In genomic region chr14:60722836-60723217, GRCh38 we compare ENCODE assay signal across 8 cellular contexts.
DNase-seq lines count a peak whose midpoint lies in the region; ATAC-seq lines count a peak whose summit lies in the region.

No MANE protein-coding gene starts in this region.

- H3K27me3 ChIP-seq in NT2/D1 (ENCODE audit: insufficient read depth, insufficient read length) = no peaks in the 10 kb centered on the region
- peaks cover 42 to 51% of the 10 kb centered on the region in 2 donors for H3K27me3 ChIP-seq in duodenal mucosa (ENCODE audit: control insufficient read depth in 1 of 2, insufficient read depth in 2 of 2, low read length in 2 of 2)
- H3K27me3 ChIP-seq in mucosa of stomach (ENCODE audit: control insufficient read depth, insufficient read depth, low read length) = peaks cover 13% of the 10 kb centered on the region

- H3K36me3 ChIP-seq in NT2/D1 (ENCODE audit: insufficient read depth, insufficient read length, low read length) (peaks cover 24% of the 10 kb centered on the region), duodenal mucosa (ENCODE audit: control insufficient read depth in 1 of 2, insufficient read depth in 2 of 2, low read length in 2 of 2) (no peaks in the 10 kb centered on the region), mucosa of stomach (ENCODE audit: control insufficient read depth, insufficient read depth, low read length) (no peaks in the 10 kb centered on the region)

- H3K9me3 ChIP-seq in NT2/D1 (ENCODE audit: insufficient read depth, low read length) (no peaks in the 10 kb centered on the region), duodenal mucosa (ENCODE audit: control insufficient read depth in 1 of 2, low read length in 2 of 2) (no peaks in the 10 kb centered on the region), mucosa of stomach (ENCODE audit: control insufficient read depth, low read length) (no peaks in the 10 kb centered on the region)

- peak in 2 of 3 experiments; percentile 57 to 60 for DNase-seq in NCI-H1417 (lab: John Stamatoyannopoulos, UW)
- no peak for DNase-seq in NCI-H1417 treated with DMSO at 0.1 percent for 48 hours (lab: John Stamatoyannopoulos, UW)
- DNase-seq in NT2/D1 (ENCODE audit: low read depth, low spot score) = no peak
- DNase-seq in middle frontal gyrus (ENCODE audit: extremely low spot score, low spot score) = no peak
- DNase-seq in GOT3 (lab: John Stamatoyannopoulos, UW) = no peak

- H3K27ac ChIP-seq in duodenal mucosa (ENCODE audit: low read depth, low read length) = no peak overlapping the region

- H3K4me1 ChIP-seq in NT2/D1 (ENCODE audit: insufficient read depth, insufficient read length) (peaks cover 6% of the 10 kb centered on the region), duodenal mucosa (ENCODE audit: control insufficient read depth in 1 of 2, insufficient read depth in 2 of 2, low read length in 2 of 2) (peaks cover 0 to 25% of the 10 kb centered on the region in 2 donors), mucosa of stomach (ENCODE audit: control insufficient read depth, insufficient read depth, low read length) (no peaks in the 10 kb centered on the region)

- no peak for ATAC-seq in GM21529 (IDR thresholded peaks at IDR 0.05; ENCODE audit: unreplicated experiment)

- H3K9ac ChIP-seq in NT2/D1 (ENCODE audit: insufficient read length, low read depth) (peak overlapping the region; percentile 93), duodenal mucosa (ENCODE audit: low read depth in 1 of 2, low read length in 2 of 2) (no peak overlapping the region), mucosa of stomach (ENCODE audit: low read length) (peak overlapping the region; percentile 62)

- peak overlapping the region; percentile 88 for H3K4me3 ChIP-seq in NT2/D1 (ENCODE audit: insufficient read length, low read depth)
- peak overlapping the region; percentile 84 to 88 for H3K4me3 ChIP-seq in duodenal mucosa (ENCODE audit: low read depth in 1 of 2, low read length in 2 of 2)
- peak overlapping the region; percentile 78 for H3K4me3 ChIP-seq in mucosa of stomach (ENCODE audit: low read length)

Comparison
In these comparisons a context has a peak if more than half of its experiments do, and no peak if none do; other contexts are left out.
1. DNase-seq: peak in NCI-H1417 (2 of 3); none in NCI-H1417 treated with DMSO at 0.1 percent for 48 hours (single experiment), NT2/D1 (single experiment), middle frontal gyrus (single experiment) and GOT3 (single experiment).
2. H3K9ac ChIP-seq: peak in NT2/D1 (single experiment) and mucosa of stomach (single experiment); none in duodenal mucosa (0 of 2).
3. Peak in every context shown above with its lines, with median percentiles within 50 percentile points of each other: H3K4me3 ChIP-seq.